Comparison of ENCODE assay signal across 21 cellular contexts in the genomic region with DNA sequence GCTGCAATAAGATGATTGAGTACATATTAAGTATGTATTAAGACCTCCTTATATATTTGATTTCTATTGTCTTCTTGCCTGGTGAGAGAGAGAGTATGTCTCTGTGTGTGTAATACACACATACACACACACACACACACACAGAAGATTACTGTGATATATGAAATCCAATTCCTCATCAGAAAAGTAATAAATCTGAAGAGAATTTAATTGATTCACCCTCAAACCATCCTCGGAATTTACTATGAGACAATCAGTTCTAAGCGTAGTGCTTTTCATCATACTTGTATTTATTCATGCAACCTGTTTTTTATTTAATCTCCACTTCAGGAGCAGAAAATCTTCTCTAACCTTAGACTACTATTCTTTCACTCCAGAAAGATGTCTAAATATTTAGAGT.
DNase-seq lines count a peak whose midpoint lies in the region; FAIRE-seq and TF ChIP-seq lines count a peak whose summit lies in the region.
"Had no signal": no experiment of that assay in that cellular context is flagged by ENCODE, and none has a peak within 500 bp of the region (broad histone marks: within the 10 kb centered on the region; RNA-seq: fewer than 3 reads in every experiment).

No MANE protein-coding gene starts in this region.

- no peaks in the 10 kb centered on the region for H3K27me3 ChIP-seq in endodermal cell (ENCODE audit: control insufficient read depth, insufficient read depth, low read length, poor library complexity, severe bottlenecking)

- no peak overlapping the region for H3K27ac ChIP-seq in endodermal cell (ENCODE audit: low read depth, low read length)
- H3K27ac ChIP-seq: C4-2B, HL-60 had no signal

- no peaks in the 10 kb centered on the region for H3K9me3 ChIP-seq in endodermal cell (ENCODE audit: control insufficient read depth, low read length)

- DNase-seq in EL: peak; percentile 50
- DNase-seq in NCI-H226: peak; percentile 5
- DNase-seq in choroid plexus epithelial cell (ENCODE audit: low read depth): peak; percentile 16
- peak; percentile 5 for DNase-seq in kidney glomerular epithelial cell (lab: John Stamatoyannopoulos, UW)
- DNase-seq in D341Med (ENCODE audit: low spot score): no peak
- DNase-seq in endodermal cell: no peak
- no peak for DNase-seq in urothelium cell line (ENCODE audit: low spot score)
- no peak for DNase-seq in KBM-7
- DNase-seq: COR-L47, DMS53, NCI-H1417, NCI-H2029, NCI-H2171 treated with DMSO at 0.1 percent for 48 hours, NCI-H510A, NCI-H82, SHP77 treated with DMSO at 0.1 percent for 48 hours had no signal

- H3K36me3 Mint-ChIP-seq in endodermal cell (ENCODE audit: low read depth): no peaks in the 10 kb centered on the region

- H3K9ac ChIP-seq in endodermal cell (ENCODE audit: extremely low read depth, low read length, poor library complexity, severe bottlenecking): no peak overlapping the region

- WGBS in endodermal cell (ENCODE audit: insufficient coverage in 1 of 2, insufficient read length in 1 of 2), 2 experiments: 88 to 100% methylated on average over 1 to 2 of the region's 2 CpGs

- H3K4me1 Mint-ChIP-seq in endodermal cell: no peaks in the 10 kb centered on the region

- FAIRE-seq in urothelium cell line (lab: Jason Lieb, UNC): no peak
- FAIRE-seq: A204.1, GM12891, RCC 7860 had no signal

- no peak overlapping the region for H3K4me3 ChIP-seq in choroid plexus epithelial cell (ENCODE audit: low read depth, low read length)
- H3K4me3 ChIP-seq in endodermal cell (ENCODE audit: low read length): no peak overlapping the region

- no peaks in the 10 kb centered on the region for H3K9me3 Mint-ChIP-seq in endodermal cell

- no peak overlapping the region for H3K27ac Mint-ChIP-seq in endodermal cell

- no peak overlapping the region for H3K4me3 Mint-ChIP-seq in endodermal cell

- TF ChIP-seq CTCF in choroid plexus epithelial cell (conservative IDR thresholded peaks at IDR 0.05; ENCODE audit: low read depth, low read length) (no peak), endodermal cell (conservative IDR thresholded peaks at IDR 0.05) (no peak)

- H3K4me1 ChIP-seq in endodermal cell (ENCODE audit: control insufficient read depth, insufficient read depth, low read length): no peaks in the 10 kb centered on the region

- in situ Hi-C loops in KBM-7 (cut with MboI; ENCODE audit: low pct_unique_long_range_greater_than_20kb, low sequenced_read_pairs): no loop called here

- H3K36me3 ChIP-seq in endodermal cell (ENCODE audit: control insufficient read depth, insufficient read depth, low read length): no peaks in the 10 kb centered on the region

- H3K27me3 Mint-ChIP-seq in endodermal cell (ENCODE audit: insufficient read depth): no peaks in the 10 kb centered on the region

Comparison
In these comparisons a context has a peak if more than half of its experiments do, and no peak if none do; other contexts are left out.
1. DNase-seq: peak in EL (single experiment), NCI-H226 (single experiment), choroid plexus epithelial cell (single experiment) and kidney glomerular epithelial cell (single experiment); none in D341Med (single experiment), endodermal cell (single experiment), urothelium cell line (single experiment) and KBM-7 (single experiment).